Comparison of ENCODE assay signal across 29 cellular contexts in the genomic region with DNA sequence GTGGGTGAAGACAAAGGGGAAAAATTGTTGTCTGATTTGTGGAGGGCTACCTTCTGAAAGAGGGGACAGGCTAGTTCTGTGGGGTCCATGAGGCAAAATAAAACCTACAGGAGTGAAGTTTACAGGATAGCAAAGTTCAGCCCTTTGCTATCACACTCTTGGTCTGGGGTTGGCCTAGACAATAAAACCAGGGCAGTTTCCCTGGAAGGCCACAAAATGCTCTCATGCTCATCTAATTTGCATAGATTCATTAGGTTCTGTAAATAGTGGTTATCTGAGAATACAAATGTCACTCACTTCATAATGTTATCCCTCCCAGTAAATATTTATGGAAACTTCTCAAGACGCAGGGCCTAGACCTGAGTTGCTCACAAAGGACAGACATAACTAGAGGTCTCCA.
"Had no signal": no experiment of that assay in that cellular context is flagged by ENCODE, and none has a peak within 500 bp of the region (broad histone marks: within the 10 kb centered on the region; RNA-seq: fewer than 3 reads in every experiment).

No MANE protein-coding gene starts in this region.

- H3K27ac Mint-ChIP-seq: immature natural killer cell; naive thymus-derived CD8-positive, alpha-beta T cell; nephron; type B pancreatic cell had no signal

- H3K9me3 Mint-ChIP-seq: type B pancreatic cell had no signal

- H3K4me1 ChIP-seq: left lung, lower lobe of right lung, pancreas, prostate gland, uterus had no signal

- H3K4me3 ChIP-seq: left lung, lower lobe of right lung, pancreas, prostate gland, skin epidermis, tibial nerve, uterus had no signal

- H3K9me3 ChIP-seq: lower lobe of right lung, pancreas, prostate gland, uterus had no signal

- H3K27ac ChIP-seq: left lung, lower lobe of right lung, pancreas, prostate gland, skin epidermis, tibial nerve, uterus had no signal

- H3K4me1 Mint-ChIP-seq: immature natural killer cell; naive thymus-derived CD8-positive, alpha-beta T cell; stimulated activated naive CD8-positive, alpha-beta T cell treated with anti-CD3 and anti-CD28 coated beads, Interleukin-15, amount 100 ng/mL, for 72 hours had no signal

- H3K36me3 Mint-ChIP-seq: type B pancreatic cell had no signal

- DNase-seq: hypothalamus; immature natural killer cell; kidney; left colon; left lung; lower lobe of right lung; mammary epithelial cell; mesenchymal stem cell; naive thymus-derived CD8-positive, alpha-beta T cell; nucleus accumbens; pancreas; posterior cingulate gyrus; retina; right cardiac atrium; stimulated activated CD4-positive, alpha-beta T cell treated with anti-CD3 and anti-CD28 coated beads, Interleukin-12 subunit alpha, Interleukin-12 subunit beta, amount 100 ng/mL, for 4 hours; stimulated activated CD4-positive, alpha-beta T cell treated with anti-CD3 and anti-CD28 coated beads, Interleukin-15, amount 100 ng/mL, for 24 hours; stimulated activated CD4-positive, alpha-beta T cell treated with anti-CD3 and anti-CD28 coated beads, Interleukin-2, amount 100 ng/mL, for 24 hours; stimulated activated CD4-positive, alpha-beta T cell treated with anti-CD3 and anti-CD28 coated beads, Interleukin-4, amount 100 ng/mL, for 1 hour; stimulated activated naive CD4-positive, alpha-beta T cell treated with Interleukin-2 at 50 U/mL for 16 hours; stimulated activated naive CD8-positive, alpha-beta T cell treated with anti-CD3 and anti-CD28 coated beads, Interleukin-15, amount 100 ng/mL, for 72 hours; substantia nigra; uterus had no signal

- H3K4me3 Mint-ChIP-seq: immature natural killer cell; naive thymus-derived CD8-positive, alpha-beta T cell; nephron; neural crest cell; stimulated activated naive CD8-positive, alpha-beta T cell treated with anti-CD3 and anti-CD28 coated beads, Interleukin-15, amount 100 ng/mL, for 72 hours; type B pancreatic cell had no signal

- H3K27me3 Mint-ChIP-seq: type B pancreatic cell had no signal

- H3K36me3 ChIP-seq: left lung, lower lobe of right lung, pancreas, prostate gland, tibial nerve, uterus had no signal

- ATAC-seq: left colon; left lung; lower lobe of right lung; naive thymus-derived CD8-positive, alpha-beta T cell; pancreas; right cardiac atrium; sciatic nerve; stimulated activated naive CD8-positive, alpha-beta T cell treated with anti-CD3 and anti-CD28 coated beads, Interleukin-15, amount 100 ng/mL, for 72 hours had no signal
